19 cellular contexts compared by ENCODE assay signal in the genomic region with DNA sequence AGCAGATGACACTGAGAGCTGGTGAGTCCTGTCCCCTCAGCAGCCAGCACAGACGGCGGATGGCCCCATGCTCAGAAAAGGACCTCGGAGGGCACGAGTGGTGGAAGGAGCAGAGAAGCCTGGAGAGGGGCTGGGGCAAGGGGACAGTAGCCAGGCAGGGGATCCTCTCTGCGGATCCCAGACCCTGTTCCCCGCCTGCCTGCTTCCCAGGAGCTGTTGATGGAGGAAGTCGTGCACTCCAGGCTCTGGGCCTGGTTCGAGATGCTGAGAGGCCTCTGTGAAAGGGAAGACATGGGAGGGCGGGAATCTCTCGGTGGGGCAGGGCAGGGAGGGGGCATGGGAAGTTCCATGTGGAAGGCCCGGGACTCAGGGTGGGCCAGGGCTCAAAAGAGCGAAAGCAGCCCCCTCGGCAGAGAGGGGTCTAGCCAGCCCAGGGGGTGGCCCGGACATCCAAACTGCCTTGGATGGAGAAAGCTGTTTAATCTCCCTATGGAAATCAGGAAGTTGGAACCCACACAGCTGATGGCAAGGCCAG. TPM values are rescaled to one million over a fixed set of nuclear protein-coding genes. Genes with fewer than 3 reads are reported as not detected.
DNase-seq lines count a peak whose midpoint lies in the region; ATAC-seq, FAIRE-seq and TF ChIP-seq lines count a peak whose summit lies in the region.
"Had no signal": no experiment of that assay in that cellular context is flagged by ENCODE, and none has a peak within 500 bp of the region (broad histone marks: within the 10 kb centered on the region; RNA-seq: fewer than 3 reads in every experiment).

No MANE protein-coding gene starts in this region.

- H3K79me2 ChIP-seq in H1 (ENCODE audit: control insufficient read depth in 1 of 2, insufficient read depth in 2 of 2, low read length in 2 of 2): no peaks in the 10 kb centered on the region

- H3K4me3 Mint-ChIP-seq in mesothelial cell of epicardium: no peak overlapping the region
- H3K4me3 Mint-ChIP-seq: GM23338 had no signal

- FAIRE-seq in H1 (lab: Jason Lieb, UNC): no peak
- FAIRE-seq: A549, G401.6 had no signal

- H3K4ac ChIP-seq in H1 (replicated peaks; ENCODE audit: insufficient read length, low read depth, low read length): no peak overlapping the region

- no peak overlapping the region for H2BK120ac ChIP-seq in H1 (replicated peaks; ENCODE audit: low read depth, low read length)

- H2BK20ac ChIP-seq in H1 (ENCODE audit: low read length): no peak overlapping the region

- TF ChIP-seq POLR2A in H1 (IDR thresholded peaks at IDR 0.05; ENCODE audit: control extremely low read depth in 1 of 2, low read depth in 2 of 2, low read length in 2 of 2): no peak
- TF ChIP-seq POLR2A in spleen (IDR thresholded peaks at IDR 0.05): no peak

- no peaks in the 10 kb centered on the region for H4K20me1 ChIP-seq in H1 (replicated peaks in 1 of 2; ENCODE audit: control insufficient read depth in 1 of 2, insufficient read depth in 2 of 2, low read length in 2 of 2)
- H4K20me1 ChIP-seq: BLaER1 treated with 17β-estradiol and CSF1 and Interleukin-3, amounts not matched to agents 10 nM and 100 nM had no signal

- H3K36me3 ChIP-seq in H1 (ENCODE audit: control insufficient read depth in 2 of 4, insufficient read depth in 4 of 4, low read length in 3 of 4) (no peaks in the 10 kb centered on the region), spleen (no peaks in the 10 kb centered on the region), tibial artery (no peaks in the 10 kb centered on the region)
- H3K36me3 ChIP-seq: BLaER1 treated with 17β-estradiol and CSF1 and Interleukin-3, amounts not matched to agents 10 nM and 100 nM; MG63 had no signal

- TF ChIP-seq RAD21 in H1 (IDR thresholded peaks at IDR 0.05 in 1 of 2, conservative IDR thresholded peaks at IDR 0.05 in 1 of 2; ENCODE audit: low read depth in 2 of 2, low read length in 2 of 2): no peak

- no peak overlapping the region for H3K23ac ChIP-seq in H1 (ENCODE audit: insufficient read length)

- H2BK5ac ChIP-seq in H1 (ENCODE audit: low read depth, low read length): no peak overlapping the region

- no peak overlapping the region for H2AFZ ChIP-seq in H1 (ENCODE audit: low read length)
- H2AFZ ChIP-seq: GM23338 had no signal

- no peaks in the 10 kb centered on the region; the same call in 1 of the 2 replicates for H3K23me2 ChIP-seq in H1 (ENCODE audit: low read depth, low read length)

- no peak overlapping the region for H3K18ac ChIP-seq in H1 (ENCODE audit: extremely low read depth, low read length)

- peaks cover 46% of the 10 kb centered on the region for H3K4me1 Mint-ChIP-seq in mesothelial cell of epicardium

- H3K4me3 ChIP-seq in H1 (ENCODE audit: extremely low read depth in 1 of 4, insufficient read depth in 2 of 4, low read depth in 3 of 4, low read length in 4 of 4): no peak overlapping the region
- no peak overlapping the region for H3K4me3 ChIP-seq in spleen
- no peak overlapping the region for H3K4me3 ChIP-seq in tibial artery
- H3K4me3 ChIP-seq: A549; BLaER1 treated with 17β-estradiol and CSF1 and Interleukin-3, amounts not matched to agents 10 nM and 100 nM; GM23338; MG63 had no signal

- H3K56ac ChIP-seq in H1 (replicated peaks; ENCODE audit: insufficient read length, low read depth, low read length): no peak overlapping the region

- CTCF ChIA-PET in RWPE1 (lab: Yijun Ruan, JAX) (interaction anchor here (0.6 to 0.8 kb wide), 2 partner anchors 19 to 193 kb away, joined by 4 to 7 read pairs; no protein-coding TSS in a partner anchor), H1 (lab: Charles Lee; ENCODE audit: partially characterized antibody) (interaction anchor here (0.8 to 6.8 kb wide), 10 partner anchors 8 to 203 kb away, joined by 3 to 42 read pairs (median 4); no protein-coding TSS in a partner anchor)

- H2BK15ac ChIP-seq in H1 (ENCODE audit: low read length): peak overlapping the region; percentile 81; the same call in 1 of the 2 replicates

- no peak for TF ChIP-seq CTCF in RWPE1 (conservative IDR thresholded peaks at IDR 0.05; ENCODE audit: low read depth)
- TF ChIP-seq CTCF in H1 (IDR thresholded peaks at IDR 0.05; ENCODE audit: control extremely low read depth in 1 of 3, insufficient read depth in 1 of 3, low read depth in 1 of 3, low read length in 3 of 3): no peak
- no peak for TF ChIP-seq CTCF in mesothelial cell of epicardium (IDR thresholded peaks at IDR 0.05; ENCODE audit: unreplicated experiment)
- no peak for TF ChIP-seq CTCF in spleen (IDR thresholded peaks at IDR 0.05 in 8 of 11, conservative IDR thresholded peaks at IDR 0.05 in 3 of 11)
- TF ChIP-seq CTCF in tibial artery (IDR thresholded peaks at IDR 0.05): no peak

- TF ChIP-seq EP300 in H1 (IDR thresholded peaks at IDR 0.05; ENCODE audit: borderline replicate concordance in 1 of 2, low read depth in 2 of 2, low read length in 2 of 2): no peak

- POLR2A ChIA-PET in RWPE1 (lab: Yijun Ruan, JAX; ENCODE audit: low non-redundant PET) (no interaction called here), H1 (lab: Charles Lee; ENCODE audit: partially characterized antibody) (interaction anchor here (1.3 kb wide), 1 partner anchor 160 kb away, joined by 3 read pairs; no protein-coding TSS in a partner anchor)

- no peak overlapping the region for H4K8ac ChIP-seq in H1 (ENCODE audit: extremely low read depth, insufficient read depth, low read length)

- no peak overlapping the region for H4K5ac ChIP-seq in H1 (ENCODE audit: insufficient read length, low read depth, low read length)

- intact Hi-C loops in spleen (cut with DNase I; ENCODE audit: low total_unique reads) (no loop called here), tibial artery (cut with DNase I; ENCODE audit: low total_unique reads) (no loop called here)

- no peaks in the 10 kb centered on the region for H3K27me3 Mint-ChIP-seq in mesothelial cell of epicardium (ENCODE audit: low read depth)

- H3K27ac ChIP-seq in RWPE1: peak overlapping the region; percentile 43
- H3K27ac ChIP-seq in H1 (ENCODE audit: low read depth, low read length): no peak overlapping the region
- H3K27ac ChIP-seq in spleen: no peak overlapping the region
- H3K27ac ChIP-seq in tibial artery: no peak overlapping the region
- H3K27ac ChIP-seq: A549; BLaER1 treated with 17β-estradiol and CSF1 and Interleukin-3, amounts not matched to agents 10 nM and 100 nM had no signal

- ATAC-seq in HG02981 (IDR thresholded peaks at IDR 0.05; ENCODE audit: unreplicated experiment): no peak
- ATAC-seq: A549, GM23338, Panc1, Right ventricle myocardium inferior had no signal

- 74% methylated on average over 13 of the region's 14 CpGs; no CpG with 5 or more reads in 1 of the 2 experiments for WGBS in H1 (ENCODE audit: extremely low coverage in 1 of 2, insufficient coverage in 1 of 2, insufficient read length in 1 of 2, insufficient replicate concordance in 2 of 2, low coverage in 1 of 2, low lambda C conversion rate in 2 of 2, missing lambda C conversion rate in 1 of 2), 2 experiments
- 76 to 83% (median 77%) methylated on average over 12 to 14 of the region's 14 CpGs for WGBS in spleen, 5 donors

- no peaks in the 10 kb centered on the region for H3K79me1 ChIP-seq in H1 (ENCODE audit: low read depth, low read length)

- no peaks in the 10 kb centered on the region for H3K9me3 Mint-ChIP-seq in mesothelial cell of epicardium
- H3K9me3 Mint-ChIP-seq: GM23338 had no signal

- H3K27me3 ChIP-seq in H1 (replicated peaks in 1 of 4; ENCODE audit: control insufficient read depth in 3 of 4, extremely low read depth in 1 of 4, insufficient read depth in 3 of 4, low read length in 3 of 4) (0 out of 7 replicates have a peak, but pooled peaks cover 0 to 3% (median 1%) of the 10 kb centered on the region in 4 experiments), spleen (replicated peaks in 1 of 7) (no peaks in the 10 kb centered on the region), tibial artery (no peaks in the 10 kb centered on the region)
- H3K27me3 ChIP-seq: BLaER1 treated with 17β-estradiol and CSF1 and Interleukin-3, amounts not matched to agents 10 nM and 100 nM; MG63 had no signal

- no peaks in the 10 kb centered on the region for H3K36me3 Mint-ChIP-seq in mesothelial cell of epicardium

- H3K9me3 ChIP-seq in H1 (ENCODE audit: insufficient read depth in 2 of 2, low read depth in 1 of 2, low read length in 1 of 2) (no peaks in the 10 kb centered on the region), spleen (no peaks in the 10 kb centered on the region), tibial artery (no peaks in the 10 kb centered on the region)
- H3K9me3 ChIP-seq: A549; BLaER1 treated with 17β-estradiol and CSF1 and Interleukin-3, amounts not matched to agents 10 nM and 100 nM; MG63 had no signal

- no peak overlapping the region for H3K14ac ChIP-seq in H1 (ENCODE audit: insufficient read length)

- H3K4me1 ChIP-seq in H1 (replicated peaks in 1 of 4; ENCODE audit: control insufficient read depth in 3 of 4, insufficient read depth in 4 of 4, low read length in 3 of 4) (peaks cover 3 to 29% (median 15%) of the 10 kb centered on the region in 4 experiments), spleen (peaks cover 15 to 38% (median 25%) of the 10 kb centered on the region in 6 donors), tibial artery (peaks cover 0 to 32% (median 20%) of the 10 kb centered on the region in 4 donors)
- H3K4me1 ChIP-seq: A549 had no signal

- no peak overlapping the region for H3K9ac ChIP-seq in H1 (replicated peaks in 1 of 4; ENCODE audit: extremely low read depth in 1 of 4, low read depth in 3 of 4, low read length in 3 of 4)
- H3K9ac ChIP-seq: BLaER1 treated with 17β-estradiol and CSF1 and Interleukin-3, amounts not matched to agents 10 nM and 100 nM had no signal

- DNase-seq in RWPE1 (ENCODE audit: low spot score) (no peak), H1 (ENCODE audit: low read depth in 1 of 2, low spot score in 2 of 2) (no peak), mesothelial cell of epicardium (ENCODE audit: low spot score in 2 of 2, unreplicated experiment in 2 of 2) (no peak), spleen (peak; percentile 69), tibial artery (no peak), H4 (ENCODE audit: low spot score) (no peak), DMS79 (lab: John Stamatoyannopoulos, UW) (no peak)
- DNase-seq: DND-41, MG63, NCI-H1092 treated with DMSO at 0.1 percent for 48 hours, NCI-H226, NCI-H524 treated with DMSO at 0.1 percent for 48 hours had no signal

- peak overlapping the region; percentile 86 for H3K27ac Mint-ChIP-seq in mesothelial cell of epicardium
- H3K27ac Mint-ChIP-seq: GM23338 had no signal

- no peak overlapping the region for H3K4me2 ChIP-seq in H1 (ENCODE audit: insufficient read depth in 1 of 2, low read depth in 2 of 2, low read length in 2 of 2)
- H3K4me2 ChIP-seq: A549, GM23338 had no signal

- no peak overlapping the region for H2AK5ac ChIP-seq in H1 (ENCODE audit: low read depth, low read length)

- 0 out of 2 replicates have a peak overlapping the region, but pooled peaks have one; percentile 63 for H2BK12ac ChIP-seq in H1 (ENCODE audit: low read depth, low read length)

- peak overlapping the region; percentile 25 for H4K91ac ChIP-seq in H1 (replicated peaks; ENCODE audit: insufficient read length, low read length)

RNA-seq across cellular contexts. Expression of gene MAGEF1, which starts 47.9 kb away (rescaled TPM):
- 54.1 and 56.7 TPM in 2 replicates for total RNA-seq in H1 (2021; fragmentation: NEBNext Ultra II Directional; extraction: Animal tissue kit (Norgen Biotek cat#: 25700))
- polyA plus RNA-seq in H1 (2011; rRNA removed) (26.5 and 29.5 TPM in 2 replicates), spleen (10 to 100 TPM; 36.2 to 42.1 (median 38.1) TPM)
- polyA plus RNA-seq in H1 (2011; cell fraction: cytosol; rRNA removed): 51.9 TPM
- 18.1 TPM for polyA plus RNA-seq in H1 (2011; cell fraction: nucleus; rRNA removed)
- polyA plus RNA-seq in H1 (2012, experiment 1 of 2): 47.6 to 57.8 TPM (median 52.1 TPM) in 4 replicates
- polyA plus RNA-seq in H1 (2012, experiment 2 of 2): 31.8 TPM
- polyA plus RNA-seq in H1 (2013, experiment 1 of 2): 33.0 TPM
- polyA plus RNA-seq in H1 (2013, experiment 2 of 2): 35.2 TPM
- polyA minus RNA-seq in H1 (2011; rRNA and poly(A)+ RNA removed): 11.3 and 12.0 TPM in 2 replicates
- 21.2 TPM for polyA minus RNA-seq in H1 (2011; cell fraction: cytosol; rRNA and poly(A)+ RNA removed)
- 11.4 TPM for polyA minus RNA-seq in H1 (2011; cell fraction: nucleus; rRNA and poly(A)+ RNA removed)
- total RNA-seq in mesothelial cell of epicardium (67.6 to 68.9 TPM (median 68.4 TPM) in 3 replicates), spleen (10 to 100 TPM; 16.5 to 22.6 (median 19.0) TPM)
- total RNA-seq in H4 (2014; rRNA removed; shearing (Covaris generic)): 51.8 and 55.4 TPM in 2 replicates

RNA-seq across cellular contexts. Expression of gene VPS8, which starts 52.2 kb away (rescaled TPM):
- 38.0 and 41.0 TPM in 2 replicates for total RNA-seq in H1 (2021; fragmentation: NEBNext Ultra II Directional; extraction: Animal tissue kit (Norgen Biotek cat#: 25700))
- polyA plus RNA-seq in H1 (2011; rRNA removed) (11.6 and 13.0 TPM in 2 replicates), spleen (10 to 100 TPM in 2 of 3 donors, 1 to 10 TPM in 1; 9.1 to 12.0 (median 11.6) TPM)
- 17.5 TPM for polyA plus RNA-seq in H1 (2011; cell fraction: cytosol; rRNA removed)
- 13.0 TPM for polyA plus RNA-seq in H1 (2011; cell fraction: nucleus; rRNA removed)
- 13.6 to 18.2 TPM (median 16.1 TPM) in 4 replicates for polyA plus RNA-seq in H1 (2012, experiment 1 of 2)
- polyA plus RNA-seq in H1 (2012, experiment 2 of 2): 1.2 TPM
- 11.4 TPM for polyA plus RNA-seq in H1 (2013, experiment 1 of 2)
- polyA plus RNA-seq in H1 (2013, experiment 2 of 2): 11.6 TPM
- 52.1 and 77.3 TPM in 2 replicates for polyA minus RNA-seq in H1 (2011; rRNA and poly(A)+ RNA removed)
- polyA minus RNA-seq in H1 (2011; cell fraction: cytosol; rRNA and poly(A)+ RNA removed): 21.4 TPM
- polyA minus RNA-seq in H1 (2011; cell fraction: nucleus; rRNA and poly(A)+ RNA removed): 144 TPM
- total RNA-seq in mesothelial cell of epicardium (67.5 to 82.4 TPM (median 73.3 TPM) in 3 replicates), spleen (100 to 1,000 TPM in 5 of 7 donors, 10 to 100 TPM in 2; 88.6 to 169 (median 109) TPM)
- total RNA-seq in H4 (2014; rRNA removed; shearing (Covaris generic)): 37.8 and 47.1 TPM in 2 replicates
